Comparison of ENCODE assay signal across 21 cellular contexts in the genomic region with DNA sequence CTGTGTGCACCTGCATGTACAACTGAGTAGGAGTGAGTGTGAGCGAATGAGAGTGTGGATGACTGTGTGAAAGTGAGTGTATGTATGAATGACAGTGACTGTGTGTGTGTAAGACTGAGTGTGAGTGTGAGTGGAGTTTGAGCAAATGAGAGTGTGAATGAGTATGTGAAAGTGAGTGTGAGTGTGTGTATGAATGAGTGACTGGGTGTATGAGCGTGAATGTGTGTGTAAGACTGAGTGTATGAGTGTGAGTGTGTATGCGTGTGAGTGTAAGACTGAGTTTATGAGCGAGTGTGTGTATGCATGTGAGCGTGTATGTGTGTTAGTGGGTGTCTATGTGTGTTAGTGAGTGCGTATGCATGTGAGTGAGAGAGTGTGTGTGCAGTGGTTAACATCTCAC.
A peak's percentile ranks its signal among the peaks of the same experiment; 100 is the strongest.
DNase-seq lines count a peak whose midpoint lies in the region; ATAC-seq, FAIRE-seq and TF ChIP-seq lines count a peak whose summit lies in the region.
"Had no signal": no experiment of that assay in that cellular context is flagged by ENCODE, and none has a peak within 500 bp of the region (broad histone marks: within the 10 kb centered on the region; RNA-seq: fewer than 3 reads in every experiment).

No MANE protein-coding gene starts in this region.

- no peak for TF ChIP-seq EP300 in H1 (IDR thresholded peaks at IDR 0.05; ENCODE audit: borderline replicate concordance in 1 of 2, low read depth in 2 of 2, low read length in 2 of 2)
- no peak for TF ChIP-seq EP300 in upper lobe of left lung (IDR thresholded peaks at IDR 0.05)

- no peak for TF ChIP-seq POLR2A in IMR-90 (IDR thresholded peaks at IDR 0.05; ENCODE audit: low read depth, low read length)
- TF ChIP-seq POLR2A in H1 (IDR thresholded peaks at IDR 0.05; ENCODE audit: control extremely low read depth in 1 of 2, low read depth in 2 of 2, low read length in 2 of 2): no peak
- TF ChIP-seq POLR2A in upper lobe of left lung (IDR thresholded peaks at IDR 0.05): no peak

- no peaks in the 10 kb centered on the region for H3K79me2 ChIP-seq in GM23338 (replicated peaks; ENCODE audit: insufficient read depth)
- no peaks in the 10 kb centered on the region; a peak in 1 of 4 replicates for H3K79me2 ChIP-seq in H1 (ENCODE audit: control insufficient read depth in 1 of 2, insufficient read depth in 2 of 2, low read length in 2 of 2)

- H3K9me2 ChIP-seq in GM23338 (ENCODE audit: insufficient read depth): no peaks in the 10 kb centered on the region

- H3K23me2 ChIP-seq in H1 (ENCODE audit: low read depth, low read length): peaks cover 3% of the 10 kb centered on the region; the same call in 1 of the 2 replicates

- no peaks in the 10 kb centered on the region for H3K9me1 ChIP-seq in IMR-90 (ENCODE audit: insufficient read depth, low read length)

- H3K4ac ChIP-seq in IMR-90 (ENCODE audit: low read depth, low read length) (no peak overlapping the region), H1 (replicated peaks; ENCODE audit: insufficient read length, low read depth, low read length) (peak overlapping the region; percentile 46)

- H3K27ac ChIP-seq in GM23338 (ENCODE audit: low read depth): no peak overlapping the region
- H3K27ac ChIP-seq in IMR-90 (ENCODE audit: insufficient read depth, low read length): no peak overlapping the region
- no peak overlapping the region for H3K27ac ChIP-seq in H1 (ENCODE audit: low read depth, low read length)
- H3K27ac ChIP-seq in upper lobe of left lung: no peak overlapping the region
- H3K27ac ChIP-seq: BLaER1, SJSA1 had no signal

- H3K4me1 ChIP-seq in GM23338 (ENCODE audit: insufficient read depth): peaks cover 9% of the 10 kb centered on the region
- no peaks in the 10 kb centered on the region for H3K4me1 ChIP-seq in IMR-90 (ENCODE audit: control insufficient read depth, insufficient read depth, low read length)
- peaks cover 5 to 20% (median 13%) of the 10 kb centered on the region in 4 experiments for H3K4me1 ChIP-seq in H1 (replicated peaks in 1 of 4; ENCODE audit: control insufficient read depth in 3 of 4, insufficient read depth in 4 of 4, low read length in 3 of 4)
- H3K4me1 ChIP-seq in upper lobe of left lung: no peaks in the 10 kb centered on the region
- H3K4me1 ChIP-seq: BLaER1, SJSA1 had no signal

- CTCF ChIA-PET in IMR-90 (lab: Yijun Ruan, JAX) (no interaction called here), H1 (lab: Charles Lee; ENCODE audit: partially characterized antibody) (interaction anchor here (1.3 to 1.6 kb wide), 3 partner anchors 15 to 320 kb away, joined by 3 to 5 read pairs (median 3); no protein-coding TSS in a partner anchor)

- BruUV-seq in IMR-90 (replicated peaks; lab: Mats Ljungman, UMichigan): no TSS peak

- H3K4me2 ChIP-seq in GM23338 (peak overlapping the region; percentile 32; the same call in 1 of the 2 replicates), IMR-90 (ENCODE audit: low read depth, low read length) (no peak overlapping the region), H1 (ENCODE audit: insufficient read depth in 1 of 2, low read depth in 2 of 2, low read length in 2 of 2) (peak overlapping the region in 1 of 2 experiments; percentile 23; a peak in 1 of 4 replicates)
- H3K4me2 ChIP-seq: BLaER1 had no signal

- no peak overlapping the region for H2BK20ac ChIP-seq in IMR-90 (ENCODE audit: low read depth, low read length)
- peak overlapping the region; percentile 3; the same call in 1 of the 2 replicates for H2BK20ac ChIP-seq in H1 (ENCODE audit: low read length)

- H3K27me3 ChIP-seq in GM23338 (ENCODE audit: insufficient read depth) (no peaks in the 10 kb centered on the region), IMR-90 (ENCODE audit: control insufficient read depth, insufficient read depth, low read length) (no peaks in the 10 kb centered on the region; the same call in none of the 2 replicates), H1 (replicated peaks in 1 of 4; ENCODE audit: control insufficient read depth in 3 of 4, extremely low read depth in 1 of 4, insufficient read depth in 3 of 4, low read length in 3 of 4) (no peaks in the 10 kb centered on the region), upper lobe of left lung (no peaks in the 10 kb centered on the region)
- H3K27me3 ChIP-seq: BLaER1, MG63, SJSA1 had no signal

- H3K9ac ChIP-seq in IMR-90 (ENCODE audit: low read depth, low read length) (no peak overlapping the region), H1 (replicated peaks in 1 of 4; ENCODE audit: extremely low read depth in 1 of 4, low read depth in 3 of 4, low read length in 3 of 4) (peak overlapping the region in 1 of 4 experiments; percentile 52; a peak in 2 of 7 replicates)
- H3K9ac ChIP-seq: BLaER1 had no signal

- H2AK5ac ChIP-seq in IMR-90 (ENCODE audit: low read depth, low read length) (no peak overlapping the region), H1 (ENCODE audit: low read depth, low read length) (peak overlapping the region; percentile 100)

- H3K14ac ChIP-seq in IMR-90 (replicated peaks; ENCODE audit: low read depth, low read length): no peak overlapping the region
- H3K14ac ChIP-seq in H1 (ENCODE audit: insufficient read length): peak overlapping the region; percentile 13

- no peak overlapping the region; the same call in 2 of the 3 replicates for H3K4me3 Mint-ChIP-seq in GM23338
- H3K4me3 Mint-ChIP-seq: CD4-positive, alpha-beta T cell had no signal

- H3K18ac ChIP-seq in IMR-90 (ENCODE audit: low read depth, low read length): no peak overlapping the region
- peak overlapping the region; percentile 52; the same call in 1 of the 2 replicates for H3K18ac ChIP-seq in H1 (ENCODE audit: extremely low read depth, low read length)

- no peak overlapping the region for H2AK9ac ChIP-seq in IMR-90 (replicated peaks; ENCODE audit: low read depth, low read length, poor library complexity)

- H4K20me1 ChIP-seq in GM23338 (replicated peaks; ENCODE audit: insufficient read depth) (no peaks in the 10 kb centered on the region), IMR-90 (ENCODE audit: insufficient read depth, low read length) (no peaks in the 10 kb centered on the region), H1 (replicated peaks in 1 of 2; ENCODE audit: control insufficient read depth in 1 of 2, insufficient read depth in 2 of 2, low read length in 2 of 2) (peaks cover 0 to 2% of the 10 kb centered on the region in 2 experiments)
- H4K20me1 ChIP-seq: BLaER1 had no signal

- H4K5ac ChIP-seq in IMR-90 (ENCODE audit: low read depth, low read length) (no peak overlapping the region), H1 (ENCODE audit: insufficient read length, low read depth, low read length) (no peak overlapping the region)

- H2BK120ac ChIP-seq in IMR-90 (ENCODE audit: low read depth, low read length) (no peak overlapping the region), H1 (replicated peaks; ENCODE audit: low read depth, low read length) (peak overlapping the region; percentile 5)

- no peak overlapping the region; the same call in 1 of the 2 replicates for H3K27ac Mint-ChIP-seq in GM23338
- H3K27ac Mint-ChIP-seq: CD4-positive, alpha-beta T cell had no signal

- no peak overlapping the region for H3K4me3 ChIP-seq in GM23338
- no peak overlapping the region for H3K4me3 ChIP-seq in IMR-90 (ENCODE audit: insufficient read depth, low read depth, low read length)
- H3K4me3 ChIP-seq in H1 (ENCODE audit: extremely low read depth in 1 of 4, insufficient read depth in 2 of 4, low read depth in 3 of 4, low read length in 4 of 4): no peak overlapping the region
- no peak overlapping the region for H3K4me3 ChIP-seq in upper lobe of left lung
- H3K4me3 ChIP-seq: BLaER1, MG63, SJSA1 had no signal

- H3K23ac ChIP-seq in IMR-90 (ENCODE audit: low read depth, low read length) (no peak overlapping the region), H1 (ENCODE audit: insufficient read length) (no peak overlapping the region)

- H3K56ac ChIP-seq in IMR-90 (ENCODE audit: extremely low read depth, insufficient read depth, low read length) (no peak overlapping the region), H1 (replicated peaks; ENCODE audit: insufficient read length, low read depth, low read length) (no peak overlapping the region)

- no peak for FAIRE-seq in H1 (lab: Jason Lieb, UNC)
- FAIRE-seq: A204.1, D721Med had no signal

- TF ChIP-seq RAD21 in IMR-90 (IDR thresholded peaks at IDR 0.05; ENCODE audit: low read length): no peak
- TF ChIP-seq RAD21 in H1 (IDR thresholded peaks at IDR 0.05 in 1 of 2, conservative IDR thresholded peaks at IDR 0.05 in 1 of 2; ENCODE audit: low read depth in 2 of 2, low read length in 2 of 2): no peak

- no peak overlapping the region for H4K91ac ChIP-seq in IMR-90 (ENCODE audit: insufficient read depth, low read depth, low read length)
- peak overlapping the region; percentile 81 for H4K91ac ChIP-seq in H1 (replicated peaks; ENCODE audit: insufficient read length, low read length)

- no peak overlapping the region for H2BK5ac ChIP-seq in IMR-90 (ENCODE audit: low read depth, low read length, poor library complexity, severe bottlenecking)
- peak overlapping the region; percentile 38; the same call in 1 of the 2 replicates for H2BK5ac ChIP-seq in H1 (ENCODE audit: low read depth, low read length)

- TF ChIP-seq CTCF in GM23338 (conservative IDR thresholded peaks at IDR 0.05; ENCODE audit: low read depth in 2 of 2): no peak
- no peak for TF ChIP-seq CTCF in IMR-90 (conservative IDR thresholded peaks at IDR 0.05; ENCODE audit: low read depth, low read length)
- TF ChIP-seq CTCF in H1 (IDR thresholded peaks at IDR 0.05; ENCODE audit: control extremely low read depth in 1 of 3, insufficient read depth in 1 of 3, low read depth in 1 of 3, low read length in 3 of 3): no peak
- no peak for TF ChIP-seq CTCF in upper lobe of left lung (IDR thresholded peaks at IDR 0.05)

- H3K36me3 Mint-ChIP-seq in GM23338 (ENCODE audit: low read depth): peaks cover 3% of the 10 kb centered on the region; the same call in 2 of the 3 replicates

- H3K36me3 ChIP-seq in GM23338 (ENCODE audit: insufficient read depth) (no peaks in the 10 kb centered on the region), IMR-90 (ENCODE audit: control insufficient read depth, insufficient read depth, low read length) (no peaks in the 10 kb centered on the region), H1 (ENCODE audit: control insufficient read depth in 2 of 4, insufficient read depth in 4 of 4, low read length in 3 of 4) (no peaks in the 10 kb centered on the region), upper lobe of left lung (no peaks in the 10 kb centered on the region)
- H3K36me3 ChIP-seq: BLaER1, MG63, SJSA1 had no signal

- no peaks in the 10 kb centered on the region for H3K79me1 ChIP-seq in IMR-90 (ENCODE audit: low read depth in 1 of 2, low read length in 2 of 2)
- H3K79me1 ChIP-seq in H1 (ENCODE audit: low read depth, low read length): no peaks in the 10 kb centered on the region

- H3K9me3 ChIP-seq in IMR-90 (ENCODE audit: control insufficient read depth, insufficient read depth, low read length): peaks cover 2% of the 10 kb centered on the region; the same call in 1 of the 2 replicates
- H3K9me3 ChIP-seq in H1 (ENCODE audit: insufficient read depth in 2 of 2, low read depth in 1 of 2, low read length in 1 of 2): peaks cover 3 to 8% of the 10 kb centered on the region in 2 experiments; a peak in 1 of 4 replicates
- H3K9me3 ChIP-seq in upper lobe of left lung: no peaks in the 10 kb centered on the region
- H3K9me3 ChIP-seq: MG63, SJSA1 had no signal

- ATAC-seq in GM23338 (no peak), IMR-90 (ENCODE audit: low read depth) (no peak), upper lobe of left lung (ENCODE audit: low FRiP score in 2 of 2) (no peak)
- ATAC-seq: PC-3 had no signal

- H2BK15ac ChIP-seq in IMR-90 (ENCODE audit: low read depth, low read length) (no peak overlapping the region), H1 (ENCODE audit: low read length) (peak overlapping the region; percentile 85)

- in situ Hi-C loops in IMR-90 (cut with MboI; ENCODE audit: low sequenced_read_pairs): no loop called here

- H2BK12ac ChIP-seq in H1 (ENCODE audit: low read depth, low read length): peak overlapping the region; percentile 98; the same call in 1 of the 2 replicates

- no peaks in the 10 kb centered on the region for H3F3A ChIP-seq in GM23338 (replicated peaks; ENCODE audit: low read depth)

- no peaks in the 10 kb centered on the region for H3K27me3 Mint-ChIP-seq in GM23338 (ENCODE audit: insufficient read depth, low read depth, poor library complexity)

- H3K4me1 Mint-ChIP-seq in GM23338: peaks cover 26% of the 10 kb centered on the region

- DNase-seq in GM23338 (ENCODE audit: low spot score) (no peak), IMR-90 (no peak), H1 (ENCODE audit: low read depth in 1 of 2, low spot score in 2 of 2) (no peak), posterior vena cava (ENCODE audit: low spot score) (peak; percentile 11), retina (no peak), upper lobe of left lung (no peak), RKO (ENCODE audit: low spot score) (no peak)
- DNase-seq: CD4-positive, alpha-beta T cell; HCEC 1CT; KG1; MG63; NCI-H446; NCI-H524 treated with DMSO at 0.1 percent for 48 hours; NCI-H774; PC-3; Right ventricle myocardium superior; RPMI8226 had no signal

- dilution Hi-C loops in IMR-90 (cut with HindIII; ENCODE audit: low sequenced_read_pairs, unreplicated experiment): no loop called here

- H3K9me3 Mint-ChIP-seq in GM23338: peaks cover 10% of the 10 kb centered on the region; the same call in 2 of the 3 replicates

- WGBS in IMR-90 (ENCODE audit: extremely low coverage in 2 of 2, insufficient read length in 1 of 2), 2 experiments: 63 to 94% methylated on average over 1 to 5 of the region's 6 CpGs
- 92 to 100% methylated on average over 1 to 6 of the region's 6 CpGs for WGBS in H1 (ENCODE audit: extremely low coverage in 1 of 2, insufficient coverage in 1 of 2, insufficient read length in 1 of 2, insufficient replicate concordance in 2 of 2, low coverage in 1 of 2, low lambda C conversion rate in 2 of 2, missing lambda C conversion rate in 1 of 2), 2 experiments
- 92 to 96% methylated on average over 6 of the region's 6 CpGs for WGBS in upper lobe of left lung, 2 donors

- 0 out of 2 replicates have a peak overlapping the region, but pooled peaks have one; percentile 91 for H2AFZ ChIP-seq in GM23338
- H2AFZ ChIP-seq in IMR-90 (replicated peaks; ENCODE audit: low read length, poor library complexity): peak overlapping the region; percentile 52
- no peak overlapping the region for H2AFZ ChIP-seq in H1 (ENCODE audit: low read length)

- POLR2A ChIA-PET in IMR-90 (lab: Charles Lee; ENCODE audit: unreplicated experiment): no interaction called here
- POLR2A ChIA-PET in H1 (lab: Charles Lee; ENCODE audit: partially characterized antibody): no interaction called here

- intact Hi-C loops in IMR-90 (cut with micrococcal nuclease) (no loop called here), posterior vena cava (cut with DNase I) (no loop called here)

- no peak overlapping the region for H4K8ac ChIP-seq in IMR-90 (ENCODE audit: low read depth in 2 of 2, low read length in 2 of 2)
- no peak overlapping the region for H4K8ac ChIP-seq in H1 (ENCODE audit: extremely low read depth, insufficient read depth, low read length)
